In genomic region chr1:112575154-112575804, GRCh38 we compare ENCODE assay signal across 9 cellular contexts. TPM values are rescaled to one million over a fixed set of nuclear protein-coding genes. Genes with fewer than 3 reads are reported as not detected.
A peak's percentile ranks its signal among the peaks of the same experiment; 100 is the strongest.
DNase-seq lines count a peak whose midpoint lies in the region; ATAC-seq, FAIRE-seq and TF ChIP-seq lines count a peak whose summit lies in the region.
"Had no signal": no experiment of that assay in that cellular context is flagged by ENCODE, and none has a peak within 500 bp of the region (broad histone marks: within the 10 kb centered on the region; RNA-seq: fewer than 3 reads in every experiment).

No MANE protein-coding gene starts in this region.

- peak; percentile 99 for FAIRE-seq in H54 (lab: Jason Lieb, UNC)

- H3K27me3 ChIP-seq in skeletal muscle satellite cell (ENCODE audit: control insufficient read depth, insufficient read depth, low read length) = no peaks in the 10 kb centered on the region

- H3K9ac ChIP-seq in skeletal muscle satellite cell (ENCODE audit: low read depth, low read length) = no peak overlapping the region

- no peak for TF ChIP-seq POLR2A in H54 (IDR thresholded peaks at IDR 0.05; ENCODE audit: low read depth, low read length)

- in situ Hi-C loops in KBM-7 (cut with MboI; ENCODE audit: low pct_unique_long_range_greater_than_20kb, low sequenced_read_pairs) = no loop called here

- H3K4me2 ChIP-seq in skeletal muscle satellite cell (ENCODE audit: low read length) = peak overlapping the region; percentile 32

- TF ChIP-seq CTCF in fibroblast of pulmonary artery (IDR thresholded peaks at IDR 0.05; ENCODE audit: low read length, missing control alignments) = no peak

- peaks cover 28% of the 10 kb centered on the region for H3K36me3 ChIP-seq in skeletal muscle satellite cell (ENCODE audit: insufficient read depth, low read length)

- no peaks in the 10 kb centered on the region for H3K9me3 ChIP-seq in skeletal muscle satellite cell (replicated peaks; ENCODE audit: low read length)

- peak; percentile 40 for DNase-seq in H54 (ENCODE audit: insufficient read length, low spot score)
- DNase-seq in SW480 (ENCODE audit: low spot score) = peak; percentile 20
- DNase-seq in fibroblast of pulmonary artery (ENCODE audit: low read depth) = peak; percentile 93
- DNase-seq in DMS153 treated with DMSO at 0.1 percent for 48 hours (lab: John Stamatoyannopoulos, UW; ENCODE audit: unreplicated experiment) = no peak
- DNase-seq in germinal center (ENCODE audit: low spot score) = no peak
- no peak for DNase-seq in KBM-7

- H3K4me3 ChIP-seq in fibroblast of pulmonary artery (replicated peaks; ENCODE audit: low read depth, low read length) (no peak overlapping the region), skeletal muscle satellite cell (ENCODE audit: low read length) (no peak overlapping the region)
- H3K4me3 ChIP-seq: coronary artery had no signal

- peaks cover 10% of the 10 kb centered on the region for H3K4me1 ChIP-seq in skeletal muscle satellite cell (ENCODE audit: control insufficient read depth, insufficient read depth, low read length)

- no peak for ATAC-seq in GM21737 (IDR thresholded peaks at IDR 0.05; ENCODE audit: unreplicated experiment)

RNA-seq across cellular contexts. Expression of gene ST7L, which starts 43.7 kb away (rescaled TPM):
- 12.7 and 13.7 TPM in 2 replicates for total RNA-seq in skeletal muscle satellite cell (2012; rRNA removed)

RNA-seq across cellular contexts. Expression of gene CAPZA1, which starts 44.4 kb away (rescaled TPM):
- total RNA-seq in skeletal muscle satellite cell (2012; rRNA removed) = 204 and 209 TPM in 2 replicates

Comparison
In these comparisons a context has a peak if more than half of its experiments do, and no peak if none do; other contexts are left out.
1. DNase-seq: peak in H54 (single experiment), SW480 (single experiment) and fibroblast of pulmonary artery (single experiment); none in DMS153 treated with DMSO at 0.1 percent for 48 hours (single experiment), germinal center (single experiment) and KBM-7 (single experiment).